1 cellular context compared by ENCODE assay signal in the genomic region with DNA sequence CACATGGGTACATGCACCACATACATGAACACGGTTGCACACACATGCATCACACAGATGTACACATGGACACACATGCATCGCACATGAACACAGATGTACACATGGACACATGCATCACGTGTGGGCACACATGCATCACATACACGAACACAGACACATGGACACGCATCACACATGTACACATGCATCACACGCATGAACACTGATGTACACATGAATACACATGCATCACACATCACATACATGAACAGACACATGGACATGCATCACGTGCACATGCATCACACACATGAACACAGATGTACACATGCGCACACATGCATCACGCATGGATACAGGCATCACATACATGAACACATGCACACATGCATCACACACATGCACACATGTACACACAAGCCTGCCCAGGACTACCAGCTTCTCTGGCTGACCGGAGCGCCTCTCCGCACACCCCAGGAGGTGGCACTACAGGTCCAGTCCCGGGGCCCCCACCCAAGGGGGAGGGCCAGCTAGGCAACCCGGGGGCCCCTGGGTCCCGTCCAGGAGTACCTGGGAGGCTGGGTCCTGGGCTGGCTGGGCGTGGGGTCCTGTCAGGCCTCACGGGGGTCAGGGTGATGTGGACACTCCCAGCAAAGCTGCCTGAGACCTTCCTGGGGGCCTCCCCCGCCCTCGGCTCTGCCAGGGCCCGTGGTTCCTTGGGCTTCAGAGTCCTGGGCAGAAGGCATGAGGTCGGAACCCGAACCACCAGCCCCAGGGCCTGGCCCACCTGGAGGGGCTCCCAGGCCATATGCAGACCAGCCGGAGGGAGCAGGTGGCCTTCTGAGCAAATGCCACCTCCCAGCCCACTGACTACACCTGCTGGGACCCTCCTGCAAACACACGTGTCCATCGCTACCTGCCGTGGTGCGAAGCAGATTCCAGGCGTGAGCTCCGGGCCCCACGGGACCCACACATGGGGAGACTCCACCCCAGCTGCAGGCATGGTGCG.
TF ChIP-seq lines count a peak whose summit lies in the region.

No MANE protein-coding gene starts in this region.

TF ChIP-seq in GM23338, 12 proteins besides CTCF, POLR2A, EP300 and RAD21 (continued from another document):
- TF ChIP-seq, protein P1, sequence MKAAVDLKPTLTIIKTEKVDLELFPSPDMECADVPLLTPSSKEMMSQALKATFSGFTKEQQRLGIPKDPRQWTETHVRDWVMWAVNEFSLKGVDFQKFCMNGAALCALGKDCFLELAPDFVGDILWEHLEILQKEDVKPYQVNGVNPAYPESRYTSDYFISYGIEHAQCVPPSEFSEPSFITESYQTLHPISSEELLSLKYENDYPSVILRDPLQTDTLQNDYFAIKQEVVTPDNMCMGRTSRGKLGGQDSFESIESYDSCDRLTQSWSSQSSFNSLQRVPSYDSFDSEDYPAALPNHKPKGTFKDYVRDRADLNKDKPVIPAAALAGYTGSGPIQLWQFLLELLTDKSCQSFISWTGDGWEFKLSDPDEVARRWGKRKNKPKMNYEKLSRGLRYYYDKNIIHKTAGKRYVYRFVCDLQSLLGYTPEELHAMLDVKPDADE (IDR thresholded peaks at IDR 0.05) = no peak
- TF ChIP-seq EZH2 (IDR thresholded peaks at IDR 0.05; ENCODE audit: low read depth, unreplicated experiment) (no peak), ZNF114 (CRISPR knock-in tag; IDR thresholded peaks at IDR 0.05) (no peak)
